Comparison of ENCODE assay signal across 10 cellular contexts in the genomic region with DNA sequence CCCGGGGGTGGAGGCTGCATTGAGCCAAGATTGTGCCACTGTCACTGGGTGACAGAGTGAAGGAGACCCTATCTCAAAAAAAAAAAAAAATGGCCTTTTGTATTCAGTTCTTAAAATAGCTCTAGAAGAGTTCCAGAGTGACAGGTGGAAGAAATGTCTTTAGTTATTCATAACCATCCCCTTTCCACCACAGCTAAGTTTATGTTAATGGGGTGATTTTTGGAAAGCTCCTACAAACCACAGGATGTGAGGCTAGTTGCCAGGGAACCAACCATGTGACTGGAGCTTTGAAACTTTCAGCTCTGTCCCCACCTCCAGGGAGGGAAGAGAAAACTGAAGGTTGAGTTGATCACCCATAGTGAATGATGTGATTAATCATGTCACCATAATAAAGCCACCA. TPM values are rescaled to one million over a fixed set of nuclear protein-coding genes. Genes with fewer than 3 reads are reported as not detected.
DNase-seq lines count a peak whose midpoint lies in the region; ATAC-seq lines count a peak whose summit lies in the region.
"Had no signal": no experiment of that assay in that cellular context is flagged by ENCODE, and none has a peak within 500 bp of the region (broad histone marks: within the 10 kb centered on the region; RNA-seq: fewer than 3 reads in every experiment).

No MANE protein-coding gene starts in this region.

- H3K4me1 ChIP-seq in naive thymus-derived CD4-positive, alpha-beta T cell (ENCODE audit: control insufficient read depth in 2 of 2, insufficient read depth in 2 of 2, low read length in 2 of 2): peaks cover 4 to 15% of the 10 kb centered on the region in 2 donors

- peaks cover 0 to 17% (median 11%) of the 10 kb centered on the region in 7 donors for H3K4me1 Mint-ChIP-seq in naive thymus-derived CD4-positive, alpha-beta T cell
- H3K4me1 Mint-ChIP-seq: nephron had no signal

- CTCF ChIA-PET in naive thymus-derived CD4-positive, alpha-beta T cell (lab: Charles Lee): interaction anchor here (0.6 to 1.6 kb wide), 3 partner anchors 36 to 188 kb away, joined by 3 to 6 read pairs (median 4); no protein-coding TSS in a partner anchor

- DNase-seq in Daoy (ENCODE audit: low read depth) (peak; percentile 11), ureter (ENCODE audit: low spot score) (no peak), NCI-H2107 (lab: John Stamatoyannopoulos, UW) (no peak), NCI-H1048 (lab: John Stamatoyannopoulos, UW) (no peak)
- DNase-seq in activated CD4-positive, alpha-beta T cell treated with anti-CD3 and anti-CD28 coated beads, Interleukin-2, amount 50 U/mL, for 4 hours: peak; percentile 38 to 50
- DNase-seq in naive thymus-derived CD4-positive, alpha-beta T cell: peak in 8 of 9 donors; percentile 45 to 68 (median 61)

- H3K27ac Mint-ChIP-seq in naive thymus-derived CD4-positive, alpha-beta T cell: peak overlapping the region in 7 of 9 donors; percentile 14 to 82 (median 68)
- H3K27ac Mint-ChIP-seq: nephron had no signal

- peaks cover 0 to 4% (median 0%) of the 10 kb centered on the region in 3 experiments for H3K36me3 ChIP-seq in naive thymus-derived CD4-positive, alpha-beta T cell (ENCODE audit: control insufficient read depth in 2 of 3, insufficient read depth in 3 of 3, low read length in 3 of 3)

- H3K36me3 Mint-ChIP-seq in naive thymus-derived CD4-positive, alpha-beta T cell: peaks cover 0 to 30% (median 11%) of the 10 kb centered on the region in 5 donors

- H3K4me3 Mint-ChIP-seq in naive thymus-derived CD4-positive, alpha-beta T cell: peak overlapping the region in 7 of 10 donors; percentile 5 to 60 (median 32)
- H3K4me3 Mint-ChIP-seq: nephron had no signal

- POLR2A ChIA-PET in naive thymus-derived CD4-positive, alpha-beta T cell (lab: Charles Lee): interaction anchor here (0.6 to 1.3 kb wide), 3 partner anchors 10 to 426 kb away, joined by 3 to 5 read pairs (median 3); no protein-coding TSS in a partner anchor

- no peaks in the 10 kb centered on the region for H3K27me3 Mint-ChIP-seq in naive thymus-derived CD4-positive, alpha-beta T cell

- ATAC-seq in HG02973 (IDR thresholded peaks at IDR 0.05; ENCODE audit: unreplicated experiment): peak; percentile 72
- peak; percentile 88 for ATAC-seq in naive thymus-derived CD4-positive, alpha-beta T cell
- ATAC-seq in HG02938 (IDR thresholded peaks at IDR 0.05; ENCODE audit: unreplicated experiment): no peak
- ATAC-seq: esophagus mucosa had no signal

- no peaks in the 10 kb centered on the region for H3K9me3 ChIP-seq in naive thymus-derived CD4-positive, alpha-beta T cell (ENCODE audit: control insufficient read depth in 2 of 3, low read length in 3 of 3)

- no peak overlapping the region for H3K4me3 ChIP-seq in naive thymus-derived CD4-positive, alpha-beta T cell (ENCODE audit: low read length)

- no peaks in the 10 kb centered on the region for H3K9me3 Mint-ChIP-seq in naive thymus-derived CD4-positive, alpha-beta T cell
- H3K9me3 Mint-ChIP-seq: nephron had no signal

- no peak overlapping the region for H3K27ac ChIP-seq in naive thymus-derived CD4-positive, alpha-beta T cell (ENCODE audit: low read depth, low read length)

- intact Hi-C loops in naive thymus-derived CD4-positive, alpha-beta T cell (cut with micrococcal nuclease): loop anchor here in 1 of 2 donors (1.0 to 2.0 kb wide), 2 partner anchors 10 to 37 kb away; no protein-coding TSS in a partner anchor

- no peaks in the 10 kb centered on the region for H3K27me3 ChIP-seq in naive thymus-derived CD4-positive, alpha-beta T cell (ENCODE audit: control insufficient read depth in 2 of 2, insufficient read depth in 2 of 2, low read length in 2 of 2)

RNA-seq across cellular contexts. Expression of a gene that starts 6.9 kb away (rescaled TPM):
- total RNA-seq in Daoy (2014; rRNA removed; shearing (Covaris generic)): 3.5 and 4.5 TPM in 2 replicates
- total RNA-seq in naive thymus-derived CD4-positive, alpha-beta T cell: 10 to 100 TPM; 10.3 to 14.9 (median 11.6) TPM
- 1 to 10 TPM; 4.6 to 5.3 TPM for polyA plus RNA-seq in naive thymus-derived CD4-positive, alpha-beta T cell
- 12.1 TPM for total RNA-seq in ureter

RNA-seq across cellular contexts. Expression of a gene that starts 7.0 kb away (rescaled TPM):
- total RNA-seq in Daoy (2014; rRNA removed; shearing (Covaris generic)): 9.0 and 11.9 TPM in 2 replicates
- total RNA-seq in naive thymus-derived CD4-positive, alpha-beta T cell: 10 to 100 TPM; 29.1 to 53.3 (median 38.7) TPM
- polyA plus RNA-seq in naive thymus-derived CD4-positive, alpha-beta T cell: 10 to 100 TPM; 12.6 to 13.1 TPM
- 40.9 TPM for total RNA-seq in ureter

RNA-seq across cellular contexts. Expression of a gene that starts 52.4 kb away (rescaled TPM):
- total RNA-seq in Daoy (2014; rRNA removed; shearing (Covaris generic)): 3.1 and 6.5 TPM in 2 replicates
- 10 to 100 TPM; 10.5 to 33.6 (median 19.0) TPM for total RNA-seq in naive thymus-derived CD4-positive, alpha-beta T cell
- 10 to 100 TPM; 15.3 to 17.9 TPM for polyA plus RNA-seq in naive thymus-derived CD4-positive, alpha-beta T cell
- 31.1 TPM for total RNA-seq in ureter

Comparison
In these comparisons a context has a peak if more than half of its experiments do, and no peak if none do; other contexts are left out.
1. DNase-seq: peak in Daoy (single experiment), activated CD4-positive, alpha-beta T cell treated with anti-CD3 and anti-CD28 coated beads, Interleukin-2, amount 50 U/mL, for 4 hours (2 of 2) and naive thymus-derived CD4-positive, alpha-beta T cell (8 of 9); none in ureter (single experiment), NCI-H2107 (single experiment) and NCI-H1048 (single experiment).